ENCODE assay signal across 19 cellular contexts in genomic region chr2:218583983-218584850, GRCh38. TPM values are rescaled to one million over a fixed set of nuclear protein-coding genes. Genes with fewer than 3 reads are reported as not detected.
DNase-seq lines count a peak whose midpoint lies in the region; ATAC-seq, FAIRE-seq and TF ChIP-seq lines count a peak whose summit lies in the region.
"Had no signal": no experiment of that assay in that cellular context is flagged by ENCODE, and none has a peak within 500 bp of the region (broad histone marks: within the 10 kb centered on the region; RNA-seq: fewer than 3 reads in every experiment).

No MANE protein-coding gene starts in this region.

- H4K20me1 ChIP-seq in HepG2 (ENCODE audit: insufficient read depth, low read length): no peaks in the 10 kb centered on the region

- H3K27ac Mint-ChIP-seq in endodermal cell: peak overlapping the region; percentile 22
- H3K27ac Mint-ChIP-seq in CD8-positive, alpha-beta T cell: no peak overlapping the region
- H3K27ac Mint-ChIP-seq: WTC11 had no signal

- H3K27me3 Mint-ChIP-seq in endodermal cell (ENCODE audit: insufficient read depth): no peaks in the 10 kb centered on the region
- H3K27me3 Mint-ChIP-seq in CD8-positive, alpha-beta T cell (ENCODE audit: low read depth): no peaks in the 10 kb centered on the region
- H3K27me3 Mint-ChIP-seq: activated CD8-positive, alpha-beta T cell treated with anti-CD3 and anti-CD28 coated beads for 36 hours had no signal

- CTCF ChIA-PET in HepG2 (lab: Yijun Ruan, JAX; ENCODE audit: low intra/inter-chr PET ratio, low total read pairs): no interaction called here
- CTCF ChIA-PET in CD8-positive, alpha-beta T cell (lab: Charles Lee): no interaction called here

- peaks cover 21 to 77% of the 10 kb centered on the region in 2 experiments for H3K36me3 ChIP-seq in HepG2 (replicated peaks in 1 of 2; ENCODE audit: control insufficient read depth in 1 of 2, insufficient read depth in 2 of 2, low read length in 2 of 2)
- H3K36me3 ChIP-seq in right lobe of liver: peaks cover 0 to 74% (median 21%) of the 10 kb centered on the region in 4 donors
- H3K36me3 ChIP-seq in endodermal cell (ENCODE audit: control insufficient read depth, insufficient read depth, low read length): peaks cover 79% of the 10 kb centered on the region
- H3K36me3 ChIP-seq in CD8-positive, alpha-beta T cell (ENCODE audit: insufficient read depth, low read length): peaks cover 35% of the 10 kb centered on the region
- peaks cover 59 to 81% (median 62%) of the 10 kb centered on the region in 3 donors for H3K36me3 ChIP-seq in tibial artery

- no peak for TF ChIP-seq EP300 in HepG2 (IDR thresholded peaks at IDR 0.05; ENCODE audit: low read depth in 2 of 2, low read length in 2 of 2)
- TF ChIP-seq EP300 in HepG2 (CRISPR knock-in tag; IDR thresholded peaks at IDR 0.05; ENCODE audit: borderline replicate concordance): no peak

- H3K36me3 Mint-ChIP-seq in endodermal cell (ENCODE audit: low read depth): peaks cover 69% of the 10 kb centered on the region
- peaks cover 75% of the 10 kb centered on the region for H3K36me3 Mint-ChIP-seq in CD8-positive, alpha-beta T cell

- BruUV-seq in HepG2 (replicated peaks; lab: Mats Ljungman, UMichigan): no TSS peak

- intact Hi-C loops in HepG2 (cut with micrococcal nuclease; ENCODE audit: unreplicated experiment): loop anchor here (1.0 kb wide), 1 partner anchor 64 kb away; no protein-coding TSS in a partner anchor
- intact Hi-C loops in right lobe of liver (cut with DNase I): no loop called here
- intact Hi-C loops in CD8-positive, alpha-beta T cell (cut with DNase I, micrococcal nuclease): no loop called here
- intact Hi-C loops in tibial artery (cut with DNase I; ENCODE audit: low total_unique reads): no loop called here

- FAIRE-seq in HepG2 (lab: Jason Lieb, UNC): no peak
- FAIRE-seq: bronchial epithelial cell, GM12891 had no signal

- no peaks in the 10 kb centered on the region for H3K9me3 Mint-ChIP-seq in endodermal cell
- no peaks in the 10 kb centered on the region for H3K9me3 Mint-ChIP-seq in CD8-positive, alpha-beta T cell
- H3K9me3 Mint-ChIP-seq: activated CD8-positive, alpha-beta T cell treated with anti-CD3 and anti-CD28 coated beads for 36 hours; activated T-helper 1 cell treated with anti-CD3 and anti-CD28 coated beads, Interleukin-12 subunit alpha, Interleukin-12 subunit beta, Interleukin-2, Interleukin-4 antibody, amounts not matched to agents 30 ng/mL and 10 ng/mL and 1 ng/mL, durations not matched to agents 14 hours and 24 hours and 36 hours; CD8-positive, alpha-beta memory T cell; WTC11 had no signal

- no peak overlapping the region for H3K4me2 ChIP-seq in HepG2 (ENCODE audit: low read depth, low read length)

- in situ Hi-C loops in HepG2 (cut with HindIII; ENCODE audit: extremely low pct_ligation_motif_present, low pct_unique_long_range_greater_than_20kb): no loop called here

- H3K79me2 ChIP-seq in HepG2 (ENCODE audit: insufficient read depth, low read length): peaks cover 4% of the 10 kb centered on the region

- WGBS in HepG2 (ENCODE audit: low lambda C conversion rate): 98% methylated on average over 6 of the region's 6 CpGs
- WGBS in right lobe of liver (ENCODE audit: insufficient coverage, low coverage, low lambda C conversion rate, missing lambda C conversion rate): 84% methylated on average over 6 of the region's 6 CpGs
- 90 to 94% methylated on average over 4 to 6 of the region's 6 CpGs for WGBS in endodermal cell (ENCODE audit: insufficient coverage in 1 of 2, insufficient read length in 1 of 2), 2 experiments

- TF ChIP-seq POLR2A in HepG2 (IDR thresholded peaks at IDR 0.05; ENCODE audit: insufficient read depth in 1 of 2, low read depth in 2 of 2, low read length in 2 of 2) (no peak), right lobe of liver (IDR thresholded peaks at IDR 0.05) (no peak)

- no peaks in the 10 kb centered on the region for H3K4me1 Mint-ChIP-seq in endodermal cell
- peaks cover 12% of the 10 kb centered on the region for H3K4me1 Mint-ChIP-seq in CD8-positive, alpha-beta T cell (ENCODE audit: low read depth)
- H3K4me1 Mint-ChIP-seq: WTC11 had no signal

- ATAC-seq in HepG2 (peak; percentile 63), right lobe of liver (no peak), HG02798 (IDR thresholded peaks at IDR 0.05; ENCODE audit: poor library complexity, unreplicated experiment) (no peak), HG03039 (IDR thresholded peaks at IDR 0.05; ENCODE audit: unreplicated experiment) (no peak)
- no peak for ATAC-seq in CD8-positive, alpha-beta T cell
- ATAC-seq: activated CD8-positive, alpha-beta T cell treated with anti-CD3 and anti-CD28 coated beads for 36 hours; WTC11 had no signal

- H3K4me3 ChIP-seq in HepG2 (replicated peaks in 1 of 3; ENCODE audit: insufficient read depth in 1 of 3, low read depth in 2 of 3, low read length in 3 of 3) (no peak overlapping the region), right lobe of liver (no peak overlapping the region), endodermal cell (ENCODE audit: low read length) (no peak overlapping the region), tibial artery (no peak overlapping the region)
- H3K4me3 ChIP-seq in CD8-positive, alpha-beta T cell (ENCODE audit: low read depth, low read length): no peak overlapping the region
- H3K4me3 ChIP-seq: stomach, upper lobe of right lung had no signal

- H3K9ac ChIP-seq in HepG2 (ENCODE audit: insufficient read depth, low read depth, low read length) (no peak overlapping the region), endodermal cell (ENCODE audit: extremely low read depth, low read length, poor library complexity, severe bottlenecking) (no peak overlapping the region)

- H3K9me3 ChIP-seq in HepG2 (ENCODE audit: low read length) (no peaks in the 10 kb centered on the region), right lobe of liver (no peaks in the 10 kb centered on the region), endodermal cell (ENCODE audit: control insufficient read depth, low read length) (no peaks in the 10 kb centered on the region), tibial artery (no peaks in the 10 kb centered on the region)
- no peaks in the 10 kb centered on the region for H3K9me3 ChIP-seq in CD8-positive, alpha-beta T cell (ENCODE audit: low read length)
- H3K9me3 ChIP-seq: stomach, upper lobe of right lung had no signal

- DNase-seq in HepG2 (ENCODE audit: low spot score) (no peak), right lobe of liver (no peak), NCI-H69 (lab: John Stamatoyannopoulos, UW) (peak; percentile 0), endodermal cell (peak; percentile 52), tibial artery (no peak)
- no peak for DNase-seq in CD8-positive, alpha-beta T cell
- DNase-seq: activated CD8-positive, alpha-beta T cell treated with anti-CD3 and anti-CD28 coated beads for 36 hours; CD8-positive, alpha-beta memory T cell; NCI-H1048; NCI-H774; retina; stomach; upper lobe of right lung had no signal

- POLR2A ChIA-PET in HepG2 (lab: Yijun Ruan, JAX): no interaction called here
- POLR2A ChIA-PET in CD8-positive, alpha-beta T cell (lab: Charles Lee): no interaction called here

- no peak overlapping the region for H2AFZ ChIP-seq in HepG2 (ENCODE audit: low read length)

- H3K4me1 ChIP-seq in HepG2 (ENCODE audit: insufficient read depth, low read length) (no peaks in the 10 kb centered on the region), right lobe of liver (no peaks in the 10 kb centered on the region), endodermal cell (ENCODE audit: control insufficient read depth, insufficient read depth, low read length) (no peaks in the 10 kb centered on the region), tibial artery (peaks cover 0 to 4% (median 0%) of the 10 kb centered on the region in 4 donors)
- H3K4me1 ChIP-seq in CD8-positive, alpha-beta T cell (ENCODE audit: insufficient read depth, low read length): no peaks in the 10 kb centered on the region
- H3K4me1 ChIP-seq: upper lobe of right lung had no signal

- TF ChIP-seq RAD21 in HepG2 (CRISPR knock-in tag; IDR thresholded peaks at IDR 0.05): no peak

- H3K4me3 Mint-ChIP-seq in endodermal cell: no peak overlapping the region
- H3K4me3 Mint-ChIP-seq in CD8-positive, alpha-beta T cell: no peak overlapping the region
- H3K4me3 Mint-ChIP-seq: activated CD8-positive, alpha-beta T cell treated with anti-CD3 and anti-CD28 coated beads for 36 hours; activated T-helper 1 cell treated with anti-CD3 and anti-CD28 coated beads, Interleukin-12 subunit alpha, Interleukin-12 subunit beta, Interleukin-2, Interleukin-4 antibody, amounts not matched to agents 30 ng/mL and 10 ng/mL and 1 ng/mL, durations not matched to agents 14 hours and 24 hours and 36 hours; CD8-positive, alpha-beta memory T cell; WTC11 had no signal

- no peaks in the 10 kb centered on the region for H3K27me3 ChIP-seq in HepG2 (ENCODE audit: control insufficient read depth in 1 of 2, insufficient read depth in 2 of 2, low read length in 2 of 2)
- no peaks in the 10 kb centered on the region for H3K27me3 ChIP-seq in right lobe of liver
- H3K27me3 ChIP-seq in endodermal cell (ENCODE audit: control insufficient read depth, insufficient read depth, low read length, poor library complexity, severe bottlenecking): no peaks in the 10 kb centered on the region
- no peaks in the 10 kb centered on the region for H3K27me3 ChIP-seq in CD8-positive, alpha-beta T cell (ENCODE audit: insufficient read depth, low read length)
- H3K27me3 ChIP-seq in tibial artery: no peaks in the 10 kb centered on the region
- H3K27me3 ChIP-seq: stomach, upper lobe of right lung had no signal

- H3K27ac ChIP-seq in HepG2 (ENCODE audit: extremely low read length, insufficient read depth, low read length): no peak overlapping the region
- no peak overlapping the region for H3K27ac ChIP-seq in right lobe of liver
- H3K27ac ChIP-seq in endodermal cell (ENCODE audit: low read depth, low read length): no peak overlapping the region
- H3K27ac ChIP-seq in CD8-positive, alpha-beta T cell (ENCODE audit: low read depth, low read length): no peak overlapping the region
- no peak overlapping the region for H3K27ac ChIP-seq in tibial artery
- H3K27ac ChIP-seq: upper lobe of right lung had no signal

- peak; percentile 22; the same call in 1 of the 2 replicates for TF ChIP-seq CTCF in HepG2 (CRISPR knock-in tag; IDR thresholded peaks at IDR 0.05)
- TF ChIP-seq CTCF in right lobe of liver (IDR thresholded peaks at IDR 0.05): no peak
- TF ChIP-seq CTCF in endodermal cell (conservative IDR thresholded peaks at IDR 0.05): peak; percentile 61
- no peak for TF ChIP-seq CTCF in CD8-positive, alpha-beta T cell (IDR thresholded peaks at IDR 0.05)
- no peak for TF ChIP-seq CTCF in tibial artery (IDR thresholded peaks at IDR 0.05)

RNA-seq across cellular contexts. Expression of gene CNOT9, which starts 15.6 kb away (rescaled TPM):
- total RNA-seq in HepG2 (2016; rRNA removed; fragmentation: Illumina TruSeq; extraction: Trizol): 92.4 and 101 TPM in 2 replicates
- 20.1 and 22.8 TPM in 2 replicates for total RNA-seq in HepG2 (2016; cell fraction: cytosol; rRNA removed; fragmentation: Illumina TruSeq; extraction: Trizol; ENCODE audit: low read depth)
- total RNA-seq in HepG2 (2016; cell fraction: insoluble cytoplasmic fraction; rRNA removed; fragmentation: Illumina TruSeq; extraction: Trizol): 90.5 and 108 TPM in 2 replicates
- total RNA-seq in HepG2 (2016; cell fraction: membrane; rRNA removed; fragmentation: Illumina TruSeq; extraction: Trizol): 62.2 and 62.5 TPM in 2 replicates
- total RNA-seq in HepG2 (2016; cell fraction: nucleus; rRNA removed; fragmentation: Illumina TruSeq; extraction: Trizol): 88.2 and 95.4 TPM in 2 replicates
- polyA plus RNA-seq in HepG2 (2011; rRNA removed): 71.0 and 82.6 TPM in 2 replicates
- polyA plus RNA-seq in HepG2 (2011; cell fraction: cytosol; rRNA removed): 49.8 and 55.3 TPM in 2 replicates
- polyA plus RNA-seq in HepG2 (2011; cell fraction: nucleus; rRNA removed): 87.2 and 87.7 TPM in 2 replicates
- 33.2 and 42.6 TPM in 2 replicates for polyA plus RNA-seq in HepG2 (2012)
- 11.3 and 14.7 TPM in 2 replicates for polyA plus RNA-seq in HepG2 (2016; cell fraction: cytosol; fragmentation: Illumina TruSeq; extraction: Trizol; ENCODE audit: low read depth)
- 92.0 and 94.6 TPM in 2 replicates for polyA plus RNA-seq in HepG2 (2016; cell fraction: insoluble cytoplasmic fraction; fragmentation: Illumina TruSeq; extraction: Trizol; ENCODE audit: low read depth)
- 34.0 and 37.1 TPM in 2 replicates for polyA plus RNA-seq in HepG2 (2016; cell fraction: membrane; fragmentation: Illumina TruSeq; extraction: Trizol; ENCODE audit: low read depth)
- polyA plus RNA-seq in HepG2 (2016; cell fraction: nucleus; fragmentation: Illumina TruSeq; extraction: Trizol; ENCODE audit: insufficient read depth, low read depth): 131 TPM in 2 replicates
- polyA minus RNA-seq in HepG2 (2011; rRNA and poly(A)+ RNA removed; ENCODE audit: low replicate concordance): 120 and 128 TPM in 2 replicates
- 63.2 and 66.3 TPM in 2 replicates for polyA minus RNA-seq in HepG2 (2011; cell fraction: cytosol; rRNA and poly(A)+ RNA removed)
- polyA minus RNA-seq in HepG2 (2011; cell fraction: nucleus; rRNA and poly(A)+ RNA removed): 109 and 117 TPM in 2 replicates
- total RNA-seq in right lobe of liver: 10 to 100 TPM; 11.8 to 39.3 (median 19.2) TPM
- total RNA-seq in endodermal cell: 10 to 100 TPM; 64.2 to 65.6 TPM
- 73.6 TPM for polyA plus RNA-seq in endodermal cell (2013, experiment 1 of 2)
- 70.0 TPM for polyA plus RNA-seq in endodermal cell (2013, experiment 2 of 2)
- total RNA-seq in CD8-positive, alpha-beta T cell: 10 to 100 TPM; 73.9 to 79.3 TPM

RNA-seq across cellular contexts. Expression of gene USP37, which starts 16.1 kb away (rescaled TPM):
- total RNA-seq in HepG2 (2016; rRNA removed; fragmentation: Illumina TruSeq; extraction: Trizol) (30.6 and 36.2 TPM in 2 replicates), right lobe of liver (1 to 10 TPM; 4.8 to 8.9 (median 6.7) TPM), endodermal cell (10 to 100 TPM; 23.2 to 24.0 TPM)
- total RNA-seq in HepG2 (2016; cell fraction: cytosol; rRNA removed; fragmentation: Illumina TruSeq; extraction: Trizol; ENCODE audit: low read depth): 20.5 and 21.3 TPM in 2 replicates
- 28.6 and 34.8 TPM in 2 replicates for total RNA-seq in HepG2 (2016; cell fraction: insoluble cytoplasmic fraction; rRNA removed; fragmentation: Illumina TruSeq; extraction: Trizol)
- total RNA-seq in HepG2 (2016; cell fraction: membrane; rRNA removed; fragmentation: Illumina TruSeq; extraction: Trizol): 15.4 and 17.1 TPM in 2 replicates
- 31.4 and 32.1 TPM in 2 replicates for total RNA-seq in HepG2 (2016; cell fraction: nucleus; rRNA removed; fragmentation: Illumina TruSeq; extraction: Trizol)
- polyA plus RNA-seq in HepG2 (2011; rRNA removed): 6.5 and 6.6 TPM in 2 replicates
- 2.2 and 3.7 TPM in 2 replicates for polyA plus RNA-seq in HepG2 (2011; cell fraction: cytosol; rRNA removed)
- polyA plus RNA-seq in HepG2 (2011; cell fraction: nucleus; rRNA removed): 5.9 and 6.5 TPM in 2 replicates
- 8.9 and 9.8 TPM in 2 replicates for polyA plus RNA-seq in HepG2 (2012)
- 1.3 and 1.9 TPM in 2 replicates for polyA plus RNA-seq in HepG2 (2016; cell fraction: cytosol; fragmentation: Illumina TruSeq; extraction: Trizol; ENCODE audit: low read depth)
- polyA plus RNA-seq in HepG2 (2016; cell fraction: insoluble cytoplasmic fraction; fragmentation: Illumina TruSeq; extraction: Trizol; ENCODE audit: low read depth): 11.5 and 12.3 TPM in 2 replicates
- polyA plus RNA-seq in HepG2 (2016; cell fraction: membrane; fragmentation: Illumina TruSeq; extraction: Trizol; ENCODE audit: low read depth): 2.8 and 2.9 TPM in 2 replicates
- polyA plus RNA-seq in HepG2 (2016; cell fraction: nucleus; fragmentation: Illumina TruSeq; extraction: Trizol; ENCODE audit: insufficient read depth, low read depth): 18.1 and 19.2 TPM in 2 replicates
- polyA minus RNA-seq in HepG2 (2011; rRNA and poly(A)+ RNA removed; ENCODE audit: low replicate concordance): 9.1 and 9.8 TPM in 2 replicates
- polyA minus RNA-seq in HepG2 (2011; cell fraction: cytosol; rRNA and poly(A)+ RNA removed): 18.1 and 20.4 TPM in 2 replicates
- polyA minus RNA-seq in HepG2 (2011; cell fraction: nucleus; rRNA and poly(A)+ RNA removed): 43.1 and 55.2 TPM in 2 replicates
- polyA plus RNA-seq in endodermal cell (2013, experiment 1 of 2): 12.4 TPM
- 11.9 TPM for polyA plus RNA-seq in endodermal cell (2013, experiment 2 of 2)
- total RNA-seq in CD8-positive, alpha-beta T cell: 10 to 100 TPM; 22.8 to 23.2 TPM

RNA-seq across cellular contexts. Expression of gene PLCD4, which starts 23.5 kb away (rescaled TPM):
- total RNA-seq in HepG2 (2016; rRNA removed; fragmentation: Illumina TruSeq; extraction: Trizol) (not detected in 2 replicates), right lobe of liver (under 1 TPM; 0.31 to 0.95 (median 0.56) TPM), endodermal cell (under 1 TPM; 0.26 to 0.73 TPM)
- not detected in 2 replicates for total RNA-seq in HepG2 (2016; cell fraction: cytosol; rRNA removed; fragmentation: Illumina TruSeq; extraction: Trizol; ENCODE audit: low read depth)
- not detected in 2 replicates for total RNA-seq in HepG2 (2016; cell fraction: insoluble cytoplasmic fraction; rRNA removed; fragmentation: Illumina TruSeq; extraction: Trizol)
- total RNA-seq in HepG2 (2016; cell fraction: membrane; rRNA removed; fragmentation: Illumina TruSeq; extraction: Trizol): not detected in 2 replicates
- total RNA-seq in HepG2 (2016; cell fraction: nucleus; rRNA removed; fragmentation: Illumina TruSeq; extraction: Trizol): not detected in 2 replicates
- polyA plus RNA-seq in HepG2 (2011; rRNA removed): 0.05 and 0.26 TPM in 2 replicates
- polyA plus RNA-seq in HepG2 (2011; cell fraction: cytosol; rRNA removed): not detected in 2 replicates
- 0.08 and 0.09 TPM in 2 replicates for polyA plus RNA-seq in HepG2 (2011; cell fraction: nucleus; rRNA removed)
- polyA plus RNA-seq in HepG2 (2012): 1.3 and 1.5 TPM in 2 replicates
- not detected in 2 replicates for polyA plus RNA-seq in HepG2 (2016; cell fraction: cytosol; fragmentation: Illumina TruSeq; extraction: Trizol; ENCODE audit: low read depth)
- not detected in 2 replicates for polyA plus RNA-seq in HepG2 (2016; cell fraction: insoluble cytoplasmic fraction; fragmentation: Illumina TruSeq; extraction: Trizol; ENCODE audit: low read depth)
- polyA plus RNA-seq in HepG2 (2016; cell fraction: membrane; fragmentation: Illumina TruSeq; extraction: Trizol; ENCODE audit: low read depth): not detected in 2 replicates
- polyA plus RNA-seq in HepG2 (2016; cell fraction: nucleus; fragmentation: Illumina TruSeq; extraction: Trizol; ENCODE audit: insufficient read depth, low read depth): not detected in 2 replicates
- 2.5 TPM in 1 of 2 replicates, not detected in the other for polyA minus RNA-seq in HepG2 (2011; rRNA and poly(A)+ RNA removed; ENCODE audit: low replicate concordance)
- not detected in 2 replicates for polyA minus RNA-seq in HepG2 (2011; cell fraction: cytosol; rRNA and poly(A)+ RNA removed)
- polyA minus RNA-seq in HepG2 (2011; cell fraction: nucleus; rRNA and poly(A)+ RNA removed): not detected in 2 replicates
- 2.0 TPM for polyA plus RNA-seq in endodermal cell (2013, experiment 1 of 2)
- polyA plus RNA-seq in endodermal cell (2013, experiment 2 of 2): 2.2 TPM
- 1 to 10 TPM in 1 of 2 experiments, under 1 TPM in 1; 0.67 to 1.0 TPM for total RNA-seq in CD8-positive, alpha-beta T cell

Comparison
In these comparisons a context has a peak if more than half of its experiments do, and no peak if none do; other contexts are left out.
1. CTCF ChIP-seq: peak in HepG2 (single experiment) and endodermal cell (single experiment); none in right lobe of liver (0 of 4), CD8-positive, alpha-beta T cell (single experiment) and tibial artery (0 of 2).
2. DNase-seq: peak in NCI-H69 (single experiment) and endodermal cell (single experiment); none in HepG2 (single experiment), right lobe of liver (0 of 3), CD8-positive, alpha-beta T cell (0 of 7) and tibial artery (0 of 2).